1 cellular context compared by ENCODE assay signal in the genomic region with DNA sequence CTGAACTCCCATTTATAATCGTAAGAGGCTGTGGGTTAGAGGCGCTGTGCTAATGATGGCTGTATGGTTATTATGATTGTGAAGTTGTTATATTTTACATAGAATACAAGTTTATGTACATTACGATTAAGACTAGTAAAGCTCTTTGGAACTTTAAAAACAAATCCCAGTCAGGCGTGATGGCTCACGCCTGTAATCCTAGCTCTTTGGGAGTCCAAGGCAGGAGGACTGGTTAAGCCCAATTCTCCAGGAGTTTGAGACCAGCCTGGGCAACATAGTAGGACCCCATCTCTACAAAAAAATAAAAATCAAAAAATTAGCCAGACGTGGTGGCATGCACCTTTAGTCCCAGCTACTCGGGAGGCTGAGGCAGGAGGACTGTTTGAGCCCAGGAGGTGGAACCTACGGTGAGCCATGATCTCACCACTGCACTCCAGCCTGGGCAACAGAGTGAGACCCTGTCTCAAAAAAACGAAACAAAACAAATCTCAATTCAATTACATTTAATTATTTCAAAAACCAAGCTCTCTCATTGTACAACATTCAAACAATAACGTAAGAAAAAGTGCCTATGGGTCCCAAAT.
TF ChIP-seq lines count a peak whose summit lies in the region.

No MANE protein-coding gene starts in this region.

TF ChIP-seq in K562, 482 proteins besides CTCF, POLR2A, EP300 and RAD21:
- TF ChIP-seq ZNF121 (CRISPR knock-in tag; conservative IDR thresholded peaks at IDR 0.05) (0 out of 2 replicates have a peak, but pooled peaks have one; percentile 12), ZNF384 (IDR thresholded peaks at IDR 0.05; ENCODE audit: low read depth, low read length) (no peak)
